ENCODE assay signal across 23 cellular contexts in genomic region chr20:19524691-19525090, GRCh38.
"Had no signal": no experiment of that assay in that cellular context is flagged by ENCODE, and none has a peak within 500 bp of the region (broad histone marks: within the 10 kb centered on the region; RNA-seq: fewer than 3 reads in every experiment).

No MANE protein-coding gene starts in this region.

- ATAC-seq: effector memory CD8-positive, alpha-beta T cell; esophagus mucosa; gastrocnemius medialis; heart right ventricle; left cardiac atrium; left lung; left ventricle myocardium superior; lower lobe of right lung; mucosa of descending colon; naive thymus-derived CD8-positive, alpha-beta T cell had no signal

- H3K27me3 ChIP-seq: esophagus squamous epithelium, gastrocnemius medialis, left lung had no signal

- H3K4me3 ChIP-seq: esophagus squamous epithelium, gastrocnemius medialis, heart right ventricle, left lung, lower lobe of right lung, mucosa of descending colon had no signal

- H3K27ac ChIP-seq: epithelial cell of prostate, esophagus squamous epithelium, gastrocnemius medialis, heart right ventricle, left lung, lower lobe of right lung had no signal

- H3K36me3 ChIP-seq: esophagus squamous epithelium, gastrocnemius medialis, heart right ventricle, left lung, lower lobe of right lung had no signal

- DNase-seq: cortex of kidney; effector CD8-positive, alpha-beta T cell; effector memory CD8-positive, alpha-beta T cell; endodermal cell; erythroblast; esophagus squamous epithelium; foreskin fibroblast; foreskin melanocyte; gastrocnemius medialis; glutamatergic neuron; head of caudate nucleus; heart right ventricle; hippocampal formation; left cardiac atrium; left lung; left ventricle myocardium superior; lower lobe of right lung; mesenchymal stem cell; mucosa of descending colon; naive B cell; naive thymus-derived CD8-positive, alpha-beta T cell had no signal
